In the genomic region with DNA sequence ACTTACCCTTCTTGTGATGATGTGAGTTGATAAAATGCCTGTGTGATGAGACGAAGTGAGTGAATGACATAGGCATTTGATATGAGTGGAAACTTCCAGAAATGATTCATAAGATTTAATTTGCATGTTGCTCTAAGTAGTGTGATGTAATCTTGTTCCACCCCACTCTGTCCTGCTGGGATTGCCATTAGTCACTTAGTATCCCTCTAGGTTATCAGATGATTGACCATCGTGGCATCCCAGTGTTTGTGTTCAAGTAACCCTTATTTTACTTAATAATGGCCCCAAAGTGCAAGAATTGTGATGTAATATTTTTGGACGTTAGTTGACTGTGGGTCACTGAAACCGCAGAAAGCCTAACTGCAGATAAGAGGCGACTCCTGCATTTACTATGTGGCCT, we compare ENCODE assay signal across 12 cellular contexts.
DNase-seq lines count a peak whose midpoint lies in the region; ATAC-seq and TF ChIP-seq lines count a peak whose summit lies in the region.
"Had no signal": no experiment of that assay in that cellular context is flagged by ENCODE, and none has a peak within 500 bp of the region (broad histone marks: within the 10 kb centered on the region; RNA-seq: fewer than 3 reads in every experiment).

No MANE protein-coding gene starts in this region.

- POLR2A ChIA-PET in RWPE1 (lab: Yijun Ruan, JAX; ENCODE audit: low non-redundant PET), result no interaction called here

- H3K27ac ChIP-seq in RWPE1, result no peak overlapping the region

- DNase-seq in GM04504 (ENCODE audit: low read depth), result peak; percentile 80
- DNase-seq in RWPE1 (ENCODE audit: low spot score), result peak; percentile 77
- DNase-seq in fibroblast of peridontal ligament (ENCODE audit: extremely low read depth), result peak; percentile 87
- peak; percentile 49 for DNase-seq in pulmonary artery endothelial cell (ENCODE audit: low read depth, low spot score)
- no peak for DNase-seq in CD1c-positive myeloid dendritic cell (ENCODE audit: extremely low spot score)
- no peak for DNase-seq in NCI-H2196 (lab: John Stamatoyannopoulos, UW; ENCODE audit: unreplicated experiment)
- DNase-seq: activated CD4-positive, CD25-positive, alpha-beta regulatory T cell; activated gamma-delta T cell; H7; NCI-H1694 had no signal

- TF ChIP-seq CTCF in RWPE1 (conservative IDR thresholded peaks at IDR 0.05; ENCODE audit: low read depth), result no peak

- ATAC-seq in HG03442 (IDR thresholded peaks at IDR 0.05; ENCODE audit: unreplicated experiment) (no peak), HG02884 (IDR thresholded peaks at IDR 0.05; ENCODE audit: unreplicated experiment) (no peak)

- CTCF ChIA-PET in RWPE1 (lab: Yijun Ruan, JAX), result no interaction called here

Comparison
In these comparisons a context has a peak if more than half of its experiments do, and no peak if none do; other contexts are left out.
1. DNase-seq: peak in GM04504 (single experiment), RWPE1 (single experiment), fibroblast of peridontal ligament (single experiment) and pulmonary artery endothelial cell (single experiment); none in CD1c-positive myeloid dendritic cell (single experiment) and NCI-H2196 (single experiment).